10 cellular contexts compared by ENCODE assay signal in the genomic region with DNA sequence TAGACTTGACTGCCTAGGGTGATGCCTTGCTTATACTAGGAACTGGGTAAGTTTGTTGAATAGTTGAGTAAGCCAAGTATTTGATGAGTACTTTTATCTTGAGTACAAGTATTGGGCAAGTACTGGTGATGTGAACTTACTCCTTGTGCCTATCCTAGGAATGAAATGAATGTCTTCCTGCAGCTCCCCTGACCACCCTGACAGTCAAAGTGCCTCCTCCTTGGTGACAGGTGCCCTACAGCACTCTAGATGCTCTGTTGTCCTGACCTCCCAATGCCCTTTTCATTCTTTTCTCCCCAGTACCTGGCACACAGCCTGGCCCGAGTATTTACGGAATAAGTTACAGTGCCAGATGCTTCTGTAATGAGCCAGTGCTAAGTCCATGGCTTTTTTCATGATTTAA. TPM values are rescaled to one million over a fixed set of nuclear protein-coding genes. Genes with fewer than 3 reads are reported as not detected.
DNase-seq lines count a peak whose midpoint lies in the region; ATAC-seq and TF ChIP-seq lines count a peak whose summit lies in the region.
"Had no signal": no experiment of that assay in that cellular context is flagged by ENCODE, and none has a peak within 500 bp of the region (broad histone marks: within the 10 kb centered on the region; RNA-seq: fewer than 3 reads in every experiment).

No MANE protein-coding gene starts in this region.

- H3K4me3 Mint-ChIP-seq in brain: peak overlapping the region in 1 of 5 experiments; percentile 65
- no peak overlapping the region for H3K4me3 Mint-ChIP-seq in activated CD8-positive, alpha-beta memory T cell treated with anti-CD3 and anti-CD28 coated beads, Interleukin-2, amount 10 ng/mL, durations not matched to agents 7 days and 5 days

- H3K4me1 Mint-ChIP-seq in brain: peaks cover 64% of the 10 kb centered on the region
- H3K4me1 Mint-ChIP-seq in activated CD8-positive, alpha-beta memory T cell treated with anti-CD3 and anti-CD28 coated beads, Interleukin-2, amount 10 ng/mL, durations not matched to agents 7 days and 5 days: peaks cover 10% of the 10 kb centered on the region

- H3K27me3 ChIP-seq in AG04450 (ENCODE audit: control insufficient read depth, insufficient read depth, low read length): peaks cover 3% of the 10 kb centered on the region
- H3K27me3 ChIP-seq in right lobe of liver: no peaks in the 10 kb centered on the region
- no peaks in the 10 kb centered on the region for H3K27me3 ChIP-seq in dorsolateral prefrontal cortex
- H3K27me3 ChIP-seq: BLaER1 had no signal

- peak; percentile 66 to 71 (median 70) for ATAC-seq in right lobe of liver
- no peak for ATAC-seq in activated CD8-positive, alpha-beta memory T cell treated with anti-CD3 and anti-CD28 coated beads, Interleukin-2, amount 10 ng/mL, durations not matched to agents 7 days and 5 days

- H3K9me3 Mint-ChIP-seq in brain: no peaks in the 10 kb centered on the region
- no peaks in the 10 kb centered on the region for H3K9me3 Mint-ChIP-seq in activated CD8-positive, alpha-beta memory T cell treated with anti-CD3 and anti-CD28 coated beads, Interleukin-2, amount 10 ng/mL, durations not matched to agents 7 days and 5 days (ENCODE audit: low read depth)

- H3K9me3 ChIP-seq in AG04450 (ENCODE audit: control insufficient read depth, insufficient read depth, low read length) (no peaks in the 10 kb centered on the region), right lobe of liver (no peaks in the 10 kb centered on the region)
- H3K9me3 ChIP-seq: BLaER1 had no signal

- no peak overlapping the region for H3K4me3 ChIP-seq in AG04450 (ENCODE audit: low read depth, low read length)
- H3K4me3 ChIP-seq in right lobe of liver: no peak overlapping the region
- H3K4me3 ChIP-seq in dorsolateral prefrontal cortex: no peak overlapping the region
- H3K4me3 ChIP-seq: BLaER1 had no signal

- peaks cover 18% of the 10 kb centered on the region for H3K36me3 Mint-ChIP-seq in brain
- H3K36me3 Mint-ChIP-seq in activated CD8-positive, alpha-beta memory T cell treated with anti-CD3 and anti-CD28 coated beads, Interleukin-2, amount 10 ng/mL, durations not matched to agents 7 days and 5 days: peaks cover 24% of the 10 kb centered on the region

- intact Hi-C loops in right lobe of liver (cut with DNase I): no loop called here
- intact Hi-C loops in dorsolateral prefrontal cortex (cut with DNase I): no loop called here

- H3K27me3 Mint-ChIP-seq in brain: no peaks in the 10 kb centered on the region
- H3K27me3 Mint-ChIP-seq in activated CD8-positive, alpha-beta memory T cell treated with anti-CD3 and anti-CD28 coated beads, Interleukin-2, amount 10 ng/mL, durations not matched to agents 7 days and 5 days: no peaks in the 10 kb centered on the region

- no peak overlapping the region for H3K27ac ChIP-seq in AG04450 (ENCODE audit: low read depth, low read length)
- H3K27ac ChIP-seq in right lobe of liver: peak overlapping the region in 1 of 3 donors; percentile 77
- H3K27ac ChIP-seq in dorsolateral prefrontal cortex: no peak overlapping the region
- H3K27ac ChIP-seq: BLaER1 had no signal

- DNase-seq in AG04450 (ENCODE audit: low read depth, low spot score): peak; percentile 16
- DNase-seq in NCI-H1092 (lab: John Stamatoyannopoulos, UW): peak; percentile 57
- DNase-seq in right lobe of liver: peak in 2 of 3 donors; percentile 68 to 90
- DNase-seq in UCSD-AML1 (lab: John Stamatoyannopoulos, UW; ENCODE audit: unreplicated experiment): no peak
- no peak for DNase-seq in NCI-H526 (lab: John Stamatoyannopoulos, UW)
- no peak for DNase-seq in activated CD8-positive, alpha-beta memory T cell treated with anti-CD3 and anti-CD28 coated beads, Interleukin-2, amount 10 ng/mL, durations not matched to agents 7 days and 5 days
- DNase-seq in dorsolateral prefrontal cortex: no peak

- TF ChIP-seq CTCF in AG04450 (IDR thresholded peaks at IDR 0.05; ENCODE audit: low read depth, low read length) (no peak), brain (conservative IDR thresholded peaks at IDR 0.05) (no peak), right lobe of liver (IDR thresholded peaks at IDR 0.05) (no peak), dorsolateral prefrontal cortex (IDR thresholded peaks at IDR 0.05 in 54 of 56, conservative IDR thresholded peaks at IDR 0.05 in 2 of 56; ENCODE audit: low read depth in 1 of 56, partially characterized antibody in 56 of 56) (no peak)

- peaks cover 0 to 48% (median 12%) of the 10 kb centered on the region in 4 donors for H3K36me3 ChIP-seq in right lobe of liver

- H3K4me1 ChIP-seq in right lobe of liver: peaks cover 0 to 62% (median 9%) of the 10 kb centered on the region in 4 donors

- POLR2A ChIA-PET in AG04450 (lab: Yijun Ruan, JAX): no interaction called here

- H3K27ac Mint-ChIP-seq in brain: peak overlapping the region in 4 of 5 experiments; percentile 28 to 78 (median 56)
- no peak overlapping the region for H3K27ac Mint-ChIP-seq in activated CD8-positive, alpha-beta memory T cell treated with anti-CD3 and anti-CD28 coated beads, Interleukin-2, amount 10 ng/mL, durations not matched to agents 7 days and 5 days

- 7% methylated on average over 2 of the region's 2 CpGs for WGBS in right lobe of liver (ENCODE audit: insufficient coverage, low coverage, low lambda C conversion rate, missing lambda C conversion rate)

- CTCF ChIA-PET in AG04450 (lab: Charles Lee): interaction anchor here (2.1 kb wide), 1 partner anchor 43 kb away, joined by 5 read pairs; no protein-coding TSS in a partner anchor
- CTCF ChIA-PET in activated CD8-positive, alpha-beta memory T cell treated with anti-CD3 and anti-CD28 coated beads, Interleukin-2, amount 10 ng/mL, durations not matched to agents 7 days and 5 days (lab: Charles Lee): no interaction called here

- TF ChIP-seq POLR2A in right lobe of liver (IDR thresholded peaks at IDR 0.05): no peak

RNA-seq across cellular contexts. Expression of gene PCSK9, which starts 25.5 kb away (rescaled TPM):
- 0.06 and 0.17 TPM in 2 replicates for polyA plus RNA-seq in AG04450 (2011; rRNA removed)
- 0.09 TPM in 1 of 2 replicates, not detected in the other for polyA minus RNA-seq in AG04450 (2011; rRNA and poly(A)+ RNA removed)
- polyA plus RNA-seq in brain (ENCODE audit: insufficient read depth, low read depth, low replicate concordance): not detected
- 10 to 100 TPM; 16.4 to 41.4 (median 31.3) TPM for total RNA-seq in right lobe of liver
- total RNA-seq in activated CD8-positive, alpha-beta memory T cell treated with anti-CD3 and anti-CD28 coated beads, Interleukin-2, amount 10 ng/mL, durations not matched to agents 7 days and 5 days: under 1 TPM in 1 of 2 experiments, not detected in 1; 0.07 TPM
- total RNA-seq in dorsolateral prefrontal cortex: 1 to 10 TPM in 1 of 120 experiments, under 1 TPM in 106, not detected in 13; 0.12 to 1.8 (median 0.32) TPM
- total RNA-seq: activated CD8-positive, alpha-beta memory T cell treated with anti-CD3 and anti-CD28 coated beads for 36 hours had no signal

Comparison
In these comparisons a context has a peak if more than half of its experiments do, and no peak if none do; other contexts are left out.
1. DNase-seq: peak in AG04450 (single experiment), NCI-H1092 (single experiment) and right lobe of liver (2 of 3); none in UCSD-AML1 (single experiment), NCI-H526 (0 of 2), activated CD8-positive, alpha-beta memory T cell treated with anti-CD3 and anti-CD28 coated beads, Interleukin-2, amount 10 ng/mL, durations not matched to agents 7 days and 5 days (single experiment) and dorsolateral prefrontal cortex (0 of 10).
2. RNA of gene PCSK9, which starts 25.5 kb away (total RNA-seq): 16.4 to 41.4 TPM in right lobe of liver; 0.12 to 1.8 TPM in dorsolateral prefrontal cortex and 0.07 TPM in activated CD8-positive, alpha-beta memory T cell treated with anti-CD3 and anti-CD28 coated beads, Interleukin-2, amount 10 ng/mL, durations not matched to agents 7 days and 5 days; every median in the first group is over 4 times any median in the second.